28 cellular contexts compared by ENCODE assay signal in genomic region chr1:208118306-208118705, GRCh38.
"Had no signal": no experiment of that assay in that cellular context is flagged by ENCODE, and none has a peak within 500 bp of the region (broad histone marks: within the 10 kb centered on the region; RNA-seq: fewer than 3 reads in every experiment).

No MANE protein-coding gene starts in this region.

- H3K27me3 ChIP-seq: left lung, ovary, right atrium auricular region, stomach, testis, thyroid gland, transverse colon, upper lobe of right lung had no signal

- ATAC-seq: left lung; lower lobe of right lung; mucosa of descending colon; naive thymus-derived CD4-positive, alpha-beta T cell; natural killer cell treated with Interleukin-12 subunit alpha and Interleukin-12 subunit beta and Interleukin-15 and Interleukin-18, amount 100 ng/mL, for 72 hours; sciatic nerve; stimulated activated naive B cell treated with anti-CD40 and anti-IgM and Interleukin-4, amounts not matched to agents 10 μg/mL and 1 μg/mL and 100 μg/mL, for 72 hours; stimulated activated naive CD8-positive, alpha-beta T cell treated with anti-CD3 and anti-CD28 coated beads, Interleukin-15, Interleukin-2, amounts not matched to agents 100 U/mL and 50 U/mL, for 24 hours; upper lobe of right lung had no signal

- FAIRE-seq: keratinocyte, urothelium cell line had no signal

- H3K4me1 ChIP-seq: left lung, testis, thyroid gland had no signal

- H3K4me3 Mint-ChIP-seq: naive thymus-derived CD4-positive, alpha-beta T cell; natural killer cell treated with Interleukin-12 subunit alpha and Interleukin-12 subunit beta and Interleukin-15 and Interleukin-18, amount 100 ng/mL, for 72 hours; stimulated activated naive B cell treated with anti-CD40 and anti-IgM and Interleukin-4, amounts not matched to agents 10 μg/mL and 1 μg/mL and 100 μg/mL, for 72 hours had no signal

- H3K4me1 Mint-ChIP-seq: naive thymus-derived CD4-positive, alpha-beta T cell; stimulated activated naive B cell treated with anti-CD40 and anti-IgM and Interleukin-4, amounts not matched to agents 10 μg/mL and 1 μg/mL and 100 μg/mL, for 72 hours had no signal

- H3K4me3 ChIP-seq: left lung, lower lobe of right lung, mucosa of descending colon, ovary, right atrium auricular region, skin epidermis, stomach, testis, thyroid gland, transverse colon, upper lobe of right lung had no signal

- H3K9me3 ChIP-seq: left lung, lower lobe of right lung, mucosa of descending colon, ovary, right atrium auricular region, stomach, testis, thyroid gland, transverse colon, upper lobe of right lung had no signal

- H3K36me3 ChIP-seq: left lung, ovary, right atrium auricular region, thyroid gland, transverse colon, upper lobe of right lung had no signal

- H3K27ac ChIP-seq: left lung, lower lobe of right lung, ovary, right atrium auricular region, skin epidermis, stomach, testis, thyroid gland, transverse colon, upper lobe of right lung had no signal

- H3K27ac Mint-ChIP-seq: naive thymus-derived CD4-positive, alpha-beta T cell; natural killer cell treated with Interleukin-12 subunit alpha and Interleukin-12 subunit beta and Interleukin-15 and Interleukin-18, amount 100 ng/mL, for 72 hours; progenitor cell of endocrine pancreas; stimulated activated naive B cell treated with anti-CD40 and anti-IgM and Interleukin-4, amounts not matched to agents 10 μg/mL and 1 μg/mL and 100 μg/mL, for 72 hours had no signal

- DNase-seq: hippocampal formation; kidney glomerular epithelial cell; left cardiac atrium; left lung; lower lobe of right lung; mammary epithelial cell; midbrain; mucosa of descending colon; naive thymus-derived CD4-positive, alpha-beta T cell; ovary; stimulated activated CD4-positive, alpha-beta T cell treated with anti-CD3 and anti-CD28 coated beads, Interleukin-12 subunit alpha, Interleukin-12 subunit beta, amount 100 ng/mL, for 4 hours; stimulated activated CD4-positive, alpha-beta T cell treated with anti-CD3 and anti-CD28 coated beads, Interleukin-15, amount 100 ng/mL, for 24 hours; stimulated activated CD4-positive, alpha-beta T cell treated with anti-CD3 and anti-CD28 coated beads, Interleukin-2, amount 100 ng/mL, for 24 hours; stimulated activated CD4-positive, alpha-beta T cell treated with anti-CD3 and anti-CD28 coated beads, Interleukin-4, amount 100 ng/mL, for 1 hour; stimulated activated naive B cell treated with anti-CD40 and anti-IgM and Interleukin-4, amounts not matched to agents 10 μg/mL and 1 μg/mL and 100 μg/mL, for 72 hours; stimulated activated naive CD8-positive, alpha-beta T cell treated with anti-CD3 and anti-CD28 coated beads, Interleukin-15, Interleukin-2, amounts not matched to agents 100 U/mL and 50 U/mL, for 24 hours; stomach; testis; thyroid gland; transverse colon; upper lobe of right lung had no signal

- H3K9me3 Mint-ChIP-seq: natural killer cell treated with Interleukin-12 subunit alpha and Interleukin-12 subunit beta and Interleukin-15 and Interleukin-18, amount 100 ng/mL, for 72 hours; stimulated activated naive B cell treated with anti-CD40 and anti-IgM and Interleukin-4, amounts not matched to agents 10 μg/mL and 1 μg/mL and 100 μg/mL, for 72 hours had no signal

- H3K36me3 Mint-ChIP-seq: naive thymus-derived CD4-positive, alpha-beta T cell; natural killer cell treated with Interleukin-12 subunit alpha and Interleukin-12 subunit beta and Interleukin-15 and Interleukin-18, amount 100 ng/mL, for 72 hours; stimulated activated naive B cell treated with anti-CD40 and anti-IgM and Interleukin-4, amounts not matched to agents 10 μg/mL and 1 μg/mL and 100 μg/mL, for 72 hours had no signal
